ENCODE assay signal across 9 cellular contexts in genomic region chr16:16007743-16008111, GRCh38. TPM values are rescaled to one million over a fixed set of nuclear protein-coding genes. Genes with fewer than 3 reads are reported as not detected.
DNase-seq lines count a peak whose midpoint lies in the region; ATAC-seq and TF ChIP-seq lines count a peak whose summit lies in the region.
"Had no signal": no experiment of that assay in that cellular context is flagged by ENCODE, and none has a peak within 500 bp of the region (broad histone marks: within the 10 kb centered on the region; RNA-seq: fewer than 3 reads in every experiment).

No MANE protein-coding gene starts in this region.

- peak; percentile 59 for ATAC-seq in GM21367 (IDR thresholded peaks at IDR 0.05; ENCODE audit: unreplicated experiment)
- ATAC-seq in HG03520 (IDR thresholded peaks at IDR 0.05; ENCODE audit: unreplicated experiment), result peak; percentile 69

- DNase-seq in GM12864 (ENCODE audit: low read depth) (peak; percentile 94), germinal center (ENCODE audit: low spot score) (peak; percentile 84), G401 (ENCODE audit: low spot score) (no peak), iPS-NIHi7 (ENCODE audit: extremely low spot score) (no peak), NCI-H1694 (lab: John Stamatoyannopoulos, UW) (no peak), brain microvascular endothelial cell (no peak)

- H3K27me3 ChIP-seq in brain microvascular endothelial cell (replicated peaks), result no peaks in the 10 kb centered on the region
- H3K27me3 ChIP-seq: SJSA1 had no signal

- in situ Hi-C loops in G401 (cut with HindIII; ENCODE audit: low sequenced_read_pairs), result no loop called here
- in situ Hi-C loops in brain microvascular endothelial cell (cut with HindIII; ENCODE audit: low pct_ligation_motif_present, low sequenced_read_pairs), result no loop called here

- H3K4me3 ChIP-seq in GM12864 (ENCODE audit: low read depth, low read length), result peak overlapping the region; percentile 23; the same call in 1 of the 2 replicates
- H3K4me3 ChIP-seq in brain microvascular endothelial cell (ENCODE audit: low read depth, low read length), result no peak overlapping the region
- H3K4me3 ChIP-seq: SJSA1 had no signal

- H3K27ac ChIP-seq in brain microvascular endothelial cell, result no peak overlapping the region
- H3K27ac ChIP-seq: SJSA1 had no signal

- peaks cover 19% of the 10 kb centered on the region for H3K36me3 ChIP-seq in brain microvascular endothelial cell (replicated peaks)

- TF ChIP-seq CTCF in GM12864 (IDR thresholded peaks at IDR 0.05; ENCODE audit: low read depth, low read length, missing control alignments), result no peak
- TF ChIP-seq CTCF in brain microvascular endothelial cell (IDR thresholded peaks at IDR 0.05; ENCODE audit: low read depth, low read length, missing control alignments), result no peak

RNA-seq across cellular contexts. Expression of gene ABCC1, which starts 58.3 kb away (rescaled TPM):
- 22.4 and 26.4 TPM in 2 replicates for total RNA-seq in G401 (2014; rRNA removed; shearing (Covaris generic))

Comparison
In these comparisons a context has a peak if more than half of its experiments do, and no peak if none do; other contexts are left out.
1. DNase-seq: peak in GM12864 (single experiment) and germinal center (single experiment); none in G401 (single experiment), iPS-NIHi7 (single experiment), NCI-H1694 (single experiment) and brain microvascular endothelial cell (single experiment).